In genomic region chr6:116772450-116772849, GRCh38 we compare ENCODE assay signal across 9 cellular contexts. TPM values are rescaled to one million over a fixed set of nuclear protein-coding genes. Genes with fewer than 3 reads are reported as not detected.
"Had no signal": no experiment of that assay in that cellular context is flagged by ENCODE, and none has a peak within 500 bp of the region (broad histone marks: within the 10 kb centered on the region; RNA-seq: fewer than 3 reads in every experiment).

No MANE protein-coding gene starts in this region.

- H3K4me3 ChIP-seq: GM12878 had no signal

- ATAC-seq: GM12878 had no signal

- FAIRE-seq: G401.6, GM12878, GM12891, GM12892, GM18507, GM19239 had no signal

- DNase-seq: GDM1, GF-D8 had no signal

RNA-seq across cellular contexts. Expression of gene FAM162B, which starts 6.9 kb away (rescaled TPM):
- total RNA-seq: G401, GM12878 had no signal
- polyA plus RNA-seq: GM12878 had no signal

RNA-seq across cellular contexts. Expression of gene GPRC6A, which starts 56.4 kb away (rescaled TPM):
- total RNA-seq: G401, GM12878 had no signal
- polyA plus RNA-seq: GM12878 had no signal
